Comparison of ENCODE assay signal across 16 cellular contexts in the genomic region with DNA sequence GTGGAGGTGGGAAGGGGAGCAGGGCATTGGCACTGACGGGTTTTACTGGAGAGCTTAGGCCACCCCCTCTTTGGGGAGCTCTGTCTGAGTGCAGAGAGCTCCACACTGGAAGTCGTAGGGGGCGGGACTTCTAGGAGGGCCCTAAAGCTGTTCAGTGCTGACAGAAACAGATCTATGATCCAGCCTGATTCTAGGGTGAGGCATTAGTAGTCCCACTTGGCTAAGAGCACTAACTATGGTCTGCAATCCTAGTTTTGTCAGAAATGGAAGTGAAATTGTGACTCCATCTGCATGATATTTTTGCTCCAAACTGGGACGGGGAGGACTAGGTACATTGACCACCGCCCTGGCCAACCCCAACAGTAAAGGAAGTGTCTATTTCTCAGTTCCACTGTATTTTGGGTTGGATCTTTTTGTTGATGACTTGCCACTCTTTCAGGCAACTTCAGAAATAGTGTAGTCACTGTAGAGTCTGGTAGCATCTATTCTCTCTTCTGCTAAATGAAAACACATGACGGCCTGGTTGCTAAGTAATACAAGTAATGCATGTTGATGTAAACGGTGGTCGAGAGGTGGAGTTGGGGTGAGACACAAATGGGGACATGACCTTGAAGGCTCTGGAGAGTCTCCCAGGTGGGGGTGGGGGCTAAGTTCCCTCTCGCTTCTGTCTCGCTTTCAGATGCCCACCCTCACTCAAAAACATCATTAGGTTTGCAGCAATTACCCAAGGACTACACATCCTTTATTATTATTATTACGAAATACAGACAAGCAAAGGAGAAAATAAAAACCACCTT.
"Had no signal": no experiment of that assay in that cellular context is flagged by ENCODE, and none has a peak within 500 bp of the region (broad histone marks: within the 10 kb centered on the region; RNA-seq: fewer than 3 reads in every experiment).

No MANE protein-coding gene starts in this region.

- H3K36me3 Mint-ChIP-seq: activated naive CD8-positive, alpha-beta T cell treated with anti-CD3 and anti-CD28 coated beads for 36 hours; naive B cell had no signal

- H3K27me3 ChIP-seq: body of pancreas, hepatocyte, testis had no signal

- H3K27ac Mint-ChIP-seq: activated naive CD8-positive, alpha-beta T cell treated with anti-CD3 and anti-CD28 coated beads for 36 hours; naive B cell; T-helper 17 cell had no signal

- H3K4me1 Mint-ChIP-seq: activated naive CD8-positive, alpha-beta T cell treated with anti-CD3 and anti-CD28 coated beads for 36 hours; naive B cell; stimulated activated naive CD8-positive, alpha-beta T cell treated with anti-CD3 and anti-CD28 coated beads, Interleukin-15, amount 100 ng/mL, for 72 hours; T-helper 17 cell had no signal

- H3K4me3 ChIP-seq: body of pancreas, coronary artery, hepatocyte, lung, testis had no signal

- H3K9me3 Mint-ChIP-seq: activated naive CD8-positive, alpha-beta T cell treated with anti-CD3 and anti-CD28 coated beads for 36 hours; stimulated activated naive CD8-positive, alpha-beta T cell treated with anti-CD3 and anti-CD28 coated beads, Interleukin-15, amount 100 ng/mL, for 72 hours had no signal

- ATAC-seq: body of pancreas; stimulated activated naive CD8-positive, alpha-beta T cell treated with anti-CD3 and anti-CD28 coated beads, Interleukin-15, amount 100 ng/mL, for 72 hours; T-helper 17 cell had no signal

- H3K9me3 ChIP-seq: body of pancreas, testis had no signal

- H3K27ac ChIP-seq: body of pancreas, coronary artery, hepatocyte, testis had no signal

- DNase-seq: activated CD4-positive, alpha-beta T cell treated with anti-CD3 and anti-CD28 coated beads for 48 hours; activated CD8-positive, alpha-beta memory T cell treated with anti-CD3 and anti-CD28 coated beads for 24 hours; activated naive CD8-positive, alpha-beta T cell treated with anti-CD3 and anti-CD28 coated beads for 36 hours; amygdala; body of pancreas; central memory CD4-positive, alpha-beta T cell; effector CD4-positive, alpha-beta T cell; islet precursor cell; naive B cell; stimulated activated CD4-positive, alpha-beta T cell treated with anti-CD3 and anti-CD28 coated beads, Interleukin-1b, Interleukin-23, amount 100 ng/mL, for 48 hours; stimulated activated naive CD8-positive, alpha-beta T cell treated with anti-CD3 and anti-CD28 coated beads, Interleukin-15, amount 100 ng/mL, for 72 hours; T-helper 17 cell; testis had no signal

- H3K4me3 Mint-ChIP-seq: activated naive CD8-positive, alpha-beta T cell treated with anti-CD3 and anti-CD28 coated beads for 36 hours; naive B cell; stimulated activated naive CD8-positive, alpha-beta T cell treated with anti-CD3 and anti-CD28 coated beads, Interleukin-15, amount 100 ng/mL, for 72 hours; T-helper 17 cell had no signal

- H3K4me1 ChIP-seq: body of pancreas, testis had no signal
